ENCODE assay signal across 1 cellular context in genomic region chr1:9657521-9658032, GRCh38.
TF ChIP-seq lines count a peak whose summit lies in the region.

No MANE protein-coding gene starts in this region.

TF ChIP-seq in H1, 55 proteins besides CTCF, POLR2A, EP300 and RAD21:
- TF ChIP-seq CBX8 (IDR thresholded peaks at IDR 0.05; ENCODE audit: borderline replicate concordance, low read depth, low read length) (no peak), TEAD4 (IDR thresholded peaks at IDR 0.05; ENCODE audit: low read depth, low read length) (no peak), RXRA (IDR thresholded peaks at IDR 0.05; ENCODE audit: insufficient read depth, low read depth, low read length) (no peak), KDM5A (IDR thresholded peaks at IDR 0.05; ENCODE audit: low read length) (no peak), CREB1 (IDR thresholded peaks at IDR 0.05) (no peak), SIN3A (conservative IDR thresholded peaks at IDR 0.05 in 1 of 2, IDR thresholded peaks at IDR 0.05 in 1 of 2; ENCODE audit: low read depth in 1 of 2, low read length in 2 of 2) (no peak), CBX5 (IDR thresholded peaks at IDR 0.05; ENCODE audit: low read depth, low read length) (no peak), CHD2 (IDR thresholded peaks at IDR 0.05; ENCODE audit: low read length) (no peak), TBP (IDR thresholded peaks at IDR 0.05; ENCODE audit: low read depth, low read length) (no peak), E2F6 (IDR thresholded peaks at IDR 0.05) (no peak), TAF7 (optimal IDR thresholded peaks at IDR 0.05; ENCODE audit: borderline replicate concordance, low read depth, low read length) (no peak), TCF12 (IDR thresholded peaks at IDR 0.05; ENCODE audit: low read depth, low read length) (no peak), SP2 (IDR thresholded peaks at IDR 0.05; ENCODE audit: low read length) (no peak), SIRT6 (IDR thresholded peaks at IDR 0.05; ENCODE audit: low read length) (no peak), JUN (IDR thresholded peaks at IDR 0.05; ENCODE audit: low read depth, low read length) (no peak), SRF (IDR thresholded peaks at IDR 0.05; ENCODE audit: low read depth, low read length) (no peak), KDM4A (IDR thresholded peaks at IDR 0.05; ENCODE audit: low read depth, low read length, severe bottlenecking) (no peak), GABPA (IDR thresholded peaks at IDR 0.05; ENCODE audit: borderline replicate concordance, insufficient read depth, low read length) (no peak)
TF ChIP-seq in H1: peak in this region for 0.
